ENCODE assay signal across 18 cellular contexts in genomic region chr2:1813371-1813770, GRCh38.
DNase-seq lines count a peak whose midpoint lies in the region; ATAC-seq and TF ChIP-seq lines count a peak whose summit lies in the region.
"Had no signal": no experiment of that assay in that cellular context is flagged by ENCODE, and none has a peak within 500 bp of the region (broad histone marks: within the 10 kb centered on the region; RNA-seq: fewer than 3 reads in every experiment).

No MANE protein-coding gene starts in this region.

- H3K36me3 Mint-ChIP-seq in neural crest cell (ENCODE audit: low read depth): no peaks in the 10 kb centered on the region
- H3K36me3 Mint-ChIP-seq: CD14-positive monocyte; CD8-positive, alpha-beta memory T cell had no signal

- WGBS in esophagus muscularis mucosa: 100% methylated on average over 2 of the region's 25 CpGs

- peaks cover 0 to 3% (median 0%) of the 10 kb centered on the region in 4 donors for H3K27me3 ChIP-seq in esophagus muscularis mucosa

- H3K4me3 Mint-ChIP-seq in neural crest cell: no peak overlapping the region
- H3K4me3 Mint-ChIP-seq: CD4-positive, alpha-beta T cell; CD8-positive, alpha-beta memory T cell had no signal

- peak overlapping the region; percentile 19 for H3K27ac Mint-ChIP-seq in neural crest cell (ENCODE audit: unreplicated experiment)
- H3K27ac Mint-ChIP-seq: CD14-positive monocyte; CD4-positive, alpha-beta T cell; CD8-positive, alpha-beta memory T cell had no signal

- no peak for TF ChIP-seq CTCF in neural crest cell (conservative IDR thresholded peaks at IDR 0.05)
- no peak for TF ChIP-seq CTCF in esophagus muscularis mucosa (IDR thresholded peaks at IDR 0.05)

- no peak for TF ChIP-seq POLR2A in esophagus muscularis mucosa (IDR thresholded peaks at IDR 0.05; ENCODE audit: low read depth)

- ATAC-seq in GM21515 (IDR thresholded peaks at IDR 0.05; ENCODE audit: unreplicated experiment): no peak
- ATAC-seq: HCT116 had no signal

- H3K27me3 Mint-ChIP-seq in neural crest cell (ENCODE audit: low read depth): peaks cover 2% of the 10 kb centered on the region

- peaks cover 5% of the 10 kb centered on the region for H3K4me1 Mint-ChIP-seq in neural crest cell

- H3K9me3 Mint-ChIP-seq in neural crest cell: no peaks in the 10 kb centered on the region
- H3K9me3 Mint-ChIP-seq: CD4-positive, alpha-beta T cell; CD8-positive, alpha-beta memory T cell had no signal

- no peak for TF ChIP-seq EP300 in esophagus muscularis mucosa (IDR thresholded peaks at IDR 0.05)

- H3K9me3 ChIP-seq in KOPT-K1 (ENCODE audit: insufficient read depth, low read length, poor library complexity, severe bottlenecking): no peaks in the 10 kb centered on the region
- H3K9me3 ChIP-seq in esophagus muscularis mucosa: no peaks in the 10 kb centered on the region

- peak overlapping the region; percentile 34 for H3K27ac ChIP-seq in KOPT-K1 (ENCODE audit: low read depth, low read length, poor library complexity, severe bottlenecking)
- no peak overlapping the region for H3K27ac ChIP-seq in esophagus muscularis mucosa (replicated peaks in 1 of 4)
- H3K27ac ChIP-seq: GM23248 had no signal

- no peak overlapping the region for H3K4me3 ChIP-seq in esophagus muscularis mucosa
- H3K4me3 ChIP-seq: GM23248 had no signal

- peaks cover 12 to 38% (median 32%) of the 10 kb centered on the region in 4 donors for H3K4me1 ChIP-seq in esophagus muscularis mucosa

- DNase-seq in ELF-1 (ENCODE audit: low read depth, low spot score): peak; percentile 58
- no peak for DNase-seq in neural crest cell (ENCODE audit: low read depth, low spot score)
- peak; percentile 69 for DNase-seq in posterior vena cava (ENCODE audit: low spot score)
- DNase-seq in NCI-H1048 (lab: John Stamatoyannopoulos, UW): no peak
- no peak for DNase-seq in esophagus muscularis mucosa (ENCODE audit: extremely low spot score)
- no peak for DNase-seq in HK-2 (ENCODE audit: unreplicated experiment)
- DNase-seq: Calu3; CD4-positive, alpha-beta T cell; COR-L47; DMS53; DND-41; GF-D8; GM23248 had no signal

- intact Hi-C loops in posterior vena cava (cut with DNase I) (loop anchor here in 1 of 2 donors (10.0 kb wide), 1 partner anchor 219 kb away; no protein-coding TSS in a partner anchor), esophagus muscularis mucosa (cut with DNase I) (no loop called here)

- H3K36me3 ChIP-seq in KOPT-K1 (ENCODE audit: insufficient read depth, low read length) (no peaks in the 10 kb centered on the region), esophagus muscularis mucosa (no peaks in the 10 kb centered on the region)

Comparison
In these comparisons a context has a peak if more than half of its experiments do, and no peak if none do; other contexts are left out.
1. DNase-seq: peak in ELF-1 (single experiment) and posterior vena cava (single experiment); none in neural crest cell (single experiment), NCI-H1048 (single experiment), esophagus muscularis mucosa (single experiment) and HK-2 (single experiment).